ENCODE assay signal across 8 cellular contexts in genomic region chr4:145679520-145679919, GRCh38. TPM values are rescaled to one million over a fixed set of nuclear protein-coding genes. Genes with fewer than 3 reads are reported as not detected.
DNase-seq lines count a peak whose midpoint lies in the region; ATAC-seq and TF ChIP-seq lines count a peak whose summit lies in the region.
"Had no signal": no experiment of that assay in that cellular context is flagged by ENCODE, and none has a peak within 500 bp of the region (broad histone marks: within the 10 kb centered on the region; RNA-seq: fewer than 3 reads in every experiment).

No MANE protein-coding gene starts in this region.

- H3K9me3 ChIP-seq in IMR-90 (ENCODE audit: control insufficient read depth, insufficient read depth, low read length) (no peaks in the 10 kb centered on the region), SJCRH30 (replicated peaks) (no peaks in the 10 kb centered on the region)

- H3K27me3 Mint-ChIP-seq in type B pancreatic cell: no peaks in the 10 kb centered on the region
- H3K27me3 Mint-ChIP-seq in activated CD4-positive, alpha-beta T cell treated with anti-CD3 and anti-CD28 coated beads, Interleukin-2, amount 10 ng/mL, durations not matched to agents 24 days and 14 days: peaks cover 9% of the 10 kb centered on the region
- H3K27me3 Mint-ChIP-seq: brain had no signal

- no peaks in the 10 kb centered on the region; the same call in 1 of the 2 replicates for H3K9me1 ChIP-seq in IMR-90 (ENCODE audit: insufficient read depth, low read length)

- no peak overlapping the region for H2BK120ac ChIP-seq in IMR-90 (ENCODE audit: low read depth, low read length)

- H3K4me1 ChIP-seq in IMR-90 (ENCODE audit: control insufficient read depth, insufficient read depth, low read length) (peaks cover 2% of the 10 kb centered on the region; the same call in 1 of the 2 replicates), SJCRH30 (peaks cover 10% of the 10 kb centered on the region)

- dilution Hi-C loops in IMR-90 (cut with HindIII; ENCODE audit: low sequenced_read_pairs, unreplicated experiment): no loop called here

- no peaks in the 10 kb centered on the region for H3K79me1 ChIP-seq in IMR-90 (ENCODE audit: low read depth in 1 of 2, low read length in 2 of 2)

- no peaks in the 10 kb centered on the region for H3K36me3 ChIP-seq in IMR-90 (ENCODE audit: control insufficient read depth, insufficient read depth, low read length)
- no peaks in the 10 kb centered on the region for H3K36me3 ChIP-seq in SJCRH30

- BruUV-seq in IMR-90 (replicated peaks; lab: Mats Ljungman, UMichigan): no TSS peak

- TF ChIP-seq CTCF in IMR-90 (conservative IDR thresholded peaks at IDR 0.05; ENCODE audit: low read depth, low read length) (no peak), type B pancreatic cell (conservative IDR thresholded peaks at IDR 0.05) (no peak)

- no peak overlapping the region for H2AK5ac ChIP-seq in IMR-90 (ENCODE audit: low read depth, low read length)

- no peaks in the 10 kb centered on the region for H3K36me3 Mint-ChIP-seq in type B pancreatic cell
- H3K36me3 Mint-ChIP-seq in activated CD4-positive, alpha-beta T cell treated with anti-CD3 and anti-CD28 coated beads, Interleukin-2, amount 10 ng/mL, durations not matched to agents 24 days and 14 days (ENCODE audit: low read depth): no peaks in the 10 kb centered on the region
- H3K36me3 Mint-ChIP-seq: brain had no signal

- intact Hi-C loops in IMR-90 (cut with micrococcal nuclease) (loop anchor here (2.0 kb wide), 1 partner anchor 55 kb away; no protein-coding TSS in a partner anchor), left ventricle myocardium superior (cut with micrococcal nuclease) (no loop called here)
- intact Hi-C loops in activated CD4-positive, alpha-beta T cell treated with anti-CD3 and anti-CD28 coated beads, Interleukin-2, amount 10 ng/mL, durations not matched to agents 24 days and 14 days (cut with micrococcal nuclease): no loop called here

- no peak overlapping the region for H3K14ac ChIP-seq in IMR-90 (replicated peaks; ENCODE audit: low read depth, low read length)

- TF ChIP-seq POLR2A in IMR-90 (IDR thresholded peaks at IDR 0.05; ENCODE audit: low read depth, low read length): 0 out of 2 replicates have a peak, but pooled peaks have one; percentile 10

- H2BK5ac ChIP-seq in IMR-90 (ENCODE audit: low read depth, low read length, poor library complexity, severe bottlenecking): peak overlapping the region; percentile 14

- no peak overlapping the region for H4K5ac ChIP-seq in IMR-90 (ENCODE audit: low read depth, low read length)

- H3K4me2 ChIP-seq in IMR-90 (ENCODE audit: low read depth, low read length): no peak overlapping the region; the same call in 1 of the 2 replicates

- H3K56ac ChIP-seq in IMR-90 (ENCODE audit: extremely low read depth, insufficient read depth, low read length): no peak overlapping the region

- H3K23ac ChIP-seq in IMR-90 (ENCODE audit: low read depth, low read length): no peak overlapping the region

- no peak overlapping the region for H3K9ac ChIP-seq in IMR-90 (ENCODE audit: low read depth, low read length)

- CTCF ChIA-PET in IMR-90 (lab: Yijun Ruan, JAX): no interaction called here

- H4K8ac ChIP-seq in IMR-90 (ENCODE audit: low read depth in 2 of 2, low read length in 2 of 2): no peak overlapping the region

- H3K9me3 Mint-ChIP-seq in type B pancreatic cell: peaks cover 7% of the 10 kb centered on the region
- H3K9me3 Mint-ChIP-seq in activated CD4-positive, alpha-beta T cell treated with anti-CD3 and anti-CD28 coated beads, Interleukin-2, amount 10 ng/mL, durations not matched to agents 24 days and 14 days: peaks cover 13% of the 10 kb centered on the region

- H4K91ac ChIP-seq in IMR-90 (ENCODE audit: insufficient read depth, low read depth, low read length): no peak overlapping the region

- no peak overlapping the region for H3K18ac ChIP-seq in IMR-90 (ENCODE audit: low read depth, low read length)

- peak; percentile 97 for DNase-seq in IMR-90
- peak; percentile 51 to 72 for DNase-seq in SJCRH30
- peak; percentile 33 for DNase-seq in left ventricle myocardium superior
- DNase-seq in type B pancreatic cell (ENCODE audit: extremely low spot score, unreplicated experiment): no peak
- DNase-seq in OCI-M2 (lab: John Stamatoyannopoulos, UW; ENCODE audit: unreplicated experiment): no peak
- DNase-seq in activated CD4-positive, alpha-beta T cell treated with anti-CD3 and anti-CD28 coated beads, Interleukin-2, amount 10 ng/mL, durations not matched to agents 24 days and 14 days: no peak

- no peak overlapping the region for H2BK15ac ChIP-seq in IMR-90 (ENCODE audit: low read depth, low read length)

- no peak for TF ChIP-seq RAD21 in IMR-90 (IDR thresholded peaks at IDR 0.05; ENCODE audit: low read length)

- H3K27ac Mint-ChIP-seq in type B pancreatic cell: peak overlapping the region; percentile 83
- H3K27ac Mint-ChIP-seq in activated CD4-positive, alpha-beta T cell treated with anti-CD3 and anti-CD28 coated beads, Interleukin-2, amount 10 ng/mL, durations not matched to agents 24 days and 14 days: no peak overlapping the region

- H4K20me1 ChIP-seq in IMR-90 (ENCODE audit: insufficient read depth, low read length): no peaks in the 10 kb centered on the region

- H2AFZ ChIP-seq in IMR-90 (replicated peaks; ENCODE audit: low read length, poor library complexity): no peak overlapping the region

- in situ Hi-C loops in IMR-90 (cut with MboI; ENCODE audit: low sequenced_read_pairs): no loop called here

- no peak overlapping the region for H3K4me3 ChIP-seq in IMR-90 (ENCODE audit: insufficient read depth, low read depth, low read length)
- no peak overlapping the region for H3K4me3 ChIP-seq in SJCRH30

- peaks cover 20% of the 10 kb centered on the region for H3K4me1 Mint-ChIP-seq in type B pancreatic cell (ENCODE audit: unreplicated experiment)
- no peaks in the 10 kb centered on the region for H3K4me1 Mint-ChIP-seq in activated CD4-positive, alpha-beta T cell treated with anti-CD3 and anti-CD28 coated beads, Interleukin-2, amount 10 ng/mL, durations not matched to agents 24 days and 14 days

- H2BK20ac ChIP-seq in IMR-90 (ENCODE audit: low read depth, low read length): no peak overlapping the region

- peak overlapping the region; percentile 12 for H3K4me3 Mint-ChIP-seq in type B pancreatic cell
- no peak overlapping the region for H3K4me3 Mint-ChIP-seq in activated CD4-positive, alpha-beta T cell treated with anti-CD3 and anti-CD28 coated beads, Interleukin-2, amount 10 ng/mL, durations not matched to agents 24 days and 14 days
- H3K4me3 Mint-ChIP-seq: brain had no signal

- ATAC-seq in IMR-90 (ENCODE audit: low read depth) (peak; percentile 97), left ventricle myocardium superior (peak; percentile 96), HG03439 (IDR thresholded peaks at IDR 0.05; ENCODE audit: unreplicated experiment) (no peak)

- no peak overlapping the region for H2AK9ac ChIP-seq in IMR-90 (replicated peaks; ENCODE audit: low read depth, low read length, poor library complexity)

- H3K27ac ChIP-seq in IMR-90 (ENCODE audit: insufficient read depth, low read length): no peak overlapping the region
- no peak overlapping the region for H3K27ac ChIP-seq in SJCRH30

- POLR2A ChIA-PET in IMR-90 (lab: Charles Lee; ENCODE audit: unreplicated experiment): no interaction called here

- no CpG with 5 or more reads among the region's 1 CpG for WGBS in IMR-90 (ENCODE audit: extremely low coverage in 2 of 2, insufficient read length in 1 of 2), 2 experiments

- no peaks in the 10 kb centered on the region for H3K27me3 ChIP-seq in IMR-90 (ENCODE audit: control insufficient read depth, insufficient read depth, low read length)
- no peaks in the 10 kb centered on the region for H3K27me3 ChIP-seq in SJCRH30

- H3K4ac ChIP-seq in IMR-90 (ENCODE audit: low read depth, low read length): no peak overlapping the region

TF ChIP-seq in IMR-90, 13 proteins besides CTCF, POLR2A, EP300 and RAD21 (continues in another document):
- TF ChIP-seq ELK1 (IDR thresholded peaks at IDR 0.05; ENCODE audit: borderline replicate concordance, low read depth, low read length) (no peak), MAZ (IDR thresholded peaks at IDR 0.05; ENCODE audit: borderline replicate concordance, low read depth, low read length) (0 out of 2 replicates have a peak, but pooled peaks have one; percentile 21), BHLHE40 (IDR thresholded peaks at IDR 0.05; ENCODE audit: low read depth, low read length) (peak; percentile 76), CHD1 (IDR thresholded peaks at IDR 0.05; ENCODE audit: low read depth, low read length) (no peak), SMC3 (IDR thresholded peaks at IDR 0.05; ENCODE audit: low read depth, low read length) (no peak), USF2 (IDR thresholded peaks at IDR 0.05; ENCODE audit: low read depth, low read length) (no peak), MAFK (IDR thresholded peaks at IDR 0.05; ENCODE audit: low read depth, low read length) (no peak), MXI1 (IDR thresholded peaks at IDR 0.05; ENCODE audit: borderline replicate concordance, low read depth, low read length) (0 out of 2 replicates have a peak, but pooled peaks have one; percentile 35), CEBPB (IDR thresholded peaks at IDR 0.05; ENCODE audit: low read depth, low read length) (peak; percentile 17; the same call in 1 of the 2 replicates)

RNA-seq across cellular contexts. Expression of gene C4orf51, which starts 0.4 kb away (rescaled TPM):
- not detected in 2 replicates for total RNA-seq in IMR-90 (2012; rRNA removed)
- polyA plus RNA-seq in IMR-90 (2012; rRNA removed): not detected in 2 replicates
- polyA plus RNA-seq in IMR-90 (2012; cell fraction: cytosol; rRNA removed): not detected in 2 replicates
- polyA plus RNA-seq in IMR-90 (2012; cell fraction: nucleus; rRNA removed; ENCODE audit: low replicate concordance): not detected in 2 replicates
- not detected in 2 replicates for total RNA-seq in SJCRH30 (2014; rRNA removed; shearing (Covaris generic))
- total RNA-seq in left ventricle myocardium superior: not detected
- not detected in 2 replicates for total RNA-seq in type B pancreatic cell (ENCODE audit: low replicate concordance)
- not detected in 2 replicates for total RNA-seq in activated CD4-positive, alpha-beta T cell treated with anti-CD3 and anti-CD28 coated beads, Interleukin-2, amount 10 ng/mL, durations not matched to agents 24 days and 14 days

Comparison
In these comparisons a context has a peak if more than half of its experiments do, and no peak if none do; other contexts are left out.
1. DNase-seq: peak in IMR-90 (single experiment), SJCRH30 (2 of 2) and left ventricle myocardium superior (single experiment); none in type B pancreatic cell (single experiment), OCI-M2 (single experiment) and activated CD4-positive, alpha-beta T cell treated with anti-CD3 and anti-CD28 coated beads, Interleukin-2, amount 10 ng/mL, durations not matched to agents 24 days and 14 days (single experiment).